In genomic region chr1:180424848-180425457, GRCh38 we compare ENCODE assay signal across 11 cellular contexts.
DNase-seq lines count a peak whose midpoint lies in the region; ATAC-seq and TF ChIP-seq lines count a peak whose summit lies in the region.
"Had no signal": no experiment of that assay in that cellular context is flagged by ENCODE, and none has a peak within 500 bp of the region (broad histone marks: within the 10 kb centered on the region; RNA-seq: fewer than 3 reads in every experiment).

No MANE protein-coding gene starts in this region.

- no peaks in the 10 kb centered on the region for H3K9me3 ChIP-seq in BE2C
- no peaks in the 10 kb centered on the region for H3K9me3 ChIP-seq in WERI-Rb-1 (ENCODE audit: severe bottlenecking)
- H3K9me3 ChIP-seq: SJCRH30 had no signal

- ATAC-seq in GM18867 (IDR thresholded peaks at IDR 0.05; ENCODE audit: unreplicated experiment): no peak

- H3K36me3 ChIP-seq in BE2C (no peaks in the 10 kb centered on the region; the same call in 1 of the 2 replicates), WERI-Rb-1 (peaks cover 5% of the 10 kb centered on the region; the same call in 1 of the 2 replicates)

- H3K27me3 ChIP-seq in BE2C (no peaks in the 10 kb centered on the region), WERI-Rb-1 (ENCODE audit: insufficient read depth, low read depth, severe bottlenecking) (no peaks in the 10 kb centered on the region)
- H3K27me3 ChIP-seq: SJCRH30 had no signal

- CTCF ChIA-PET in HEK293T (lab: Yijun Ruan, JAX): interaction anchor here (0.6 kb wide), 1 partner anchor 333 kb away, joined by 14 read pairs; no protein-coding TSS in a partner anchor

- H3K4me3 ChIP-seq in BE2C (ENCODE audit: low read depth, low read length) (no peak overlapping the region), WERI-Rb-1 (ENCODE audit: low read depth, low read length) (no peak overlapping the region)
- H3K4me3 ChIP-seq: SJCRH30 had no signal

- H3K4me1 ChIP-seq in BE2C: peaks cover 11% of the 10 kb centered on the region
- H3K4me1 ChIP-seq: SJCRH30 had no signal

- POLR2A ChIA-PET in HEK293T (lab: Yijun Ruan, JAX): no interaction called here

- no peak overlapping the region for H3K27ac ChIP-seq in WERI-Rb-1
- H3K27ac ChIP-seq: SJCRH30 had no signal

- DNase-seq in BE2C: peak; percentile 26
- peak; percentile 28 for DNase-seq in HEK293T (ENCODE audit: extremely low spot score)
- DNase-seq in NCI-H2107 (lab: John Stamatoyannopoulos, UW): peak; percentile 10
- DNase-seq in WERI-Rb-1: peak; percentile 21
- DNase-seq in Ammon's horn (ENCODE audit: low spot score): no peak
- DNase-seq in AG08396 (ENCODE audit: low spot score): no peak
- no peak for DNase-seq in GM03348 (ENCODE audit: low spot score)
- DNase-seq: activated T-cell treated with anti-CD3 and anti-CD28 coated beads for 4 hours, posterior cingulate gyrus had no signal

- TF ChIP-seq CTCF in BE2C (IDR thresholded peaks at IDR 0.05; ENCODE audit: low read depth, low read length) (no peak), WERI-Rb-1 (IDR thresholded peaks at IDR 0.05; ENCODE audit: low read depth, low read length) (no peak)

TF ChIP-seq in HEK293T, 16 proteins besides CTCF, POLR2A, EP300 and RAD21:
- no peak for TF ChIP-seq SP1 (IDR thresholded peaks at IDR 0.05)
- TF ChIP-seq PKNOX1 (IDR thresholded peaks at IDR 0.05): peak; percentile 54
- no peak for TF ChIP-seq FOXA1 (IDR thresholded peaks at IDR 0.05)
- TF ChIP-seq ZNF384 (IDR thresholded peaks at IDR 0.05): no peak
- no peak for TF ChIP-seq LEF1 (IDR thresholded peaks at IDR 0.05; ENCODE audit: borderline replicate concordance)
- no peak for TF ChIP-seq BHLHE40 (IDR thresholded peaks at IDR 0.05; ENCODE audit: borderline replicate concordance)
- no peak for TF ChIP-seq L3MBTL2 (conservative IDR thresholded peaks at IDR 0.05)

Comparison
In these comparisons a context has a peak if more than half of its experiments do, and no peak if none do; other contexts are left out.
1. DNase-seq: peak in BE2C (single experiment), HEK293T (single experiment), NCI-H2107 (single experiment) and WERI-Rb-1 (single experiment); none in Ammon's horn (single experiment), AG08396 (single experiment) and GM03348 (single experiment).